In the genomic region with DNA sequence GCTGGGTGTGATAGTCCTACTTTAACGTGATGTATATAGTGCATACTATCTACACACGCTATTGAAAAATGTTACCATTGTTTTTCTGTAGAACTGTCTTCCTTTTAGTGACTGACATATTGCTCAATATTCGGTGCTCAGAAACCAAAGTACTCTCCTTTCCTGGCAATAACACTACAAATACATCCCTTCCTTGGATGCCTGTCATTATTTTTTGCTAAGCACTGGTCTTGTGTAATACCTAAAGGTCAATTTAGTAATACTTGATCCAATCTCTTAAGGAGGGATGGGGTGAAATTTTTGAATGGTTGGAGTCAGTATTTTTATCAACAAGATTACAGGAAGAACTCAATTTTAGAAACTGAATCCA, we compare ENCODE assay signal across 2 cellular contexts.
TF ChIP-seq lines count a peak whose summit lies in the region.

No MANE protein-coding gene starts in this region.

TF ChIP-seq in HepG2, 621 proteins besides CTCF, POLR2A, EP300 and RAD21:
- TF ChIP-seq KLF13 (CRISPR knock-in tag; IDR thresholded peaks at IDR 0.05) (no peak), TBX2 (CRISPR knock-in tag; IDR thresholded peaks at IDR 0.05; ENCODE audit: borderline replicate concordance) (no peak), CEBPB (IDR thresholded peaks at IDR 0.05; ENCODE audit: borderline replicate concordance, low read depth, low read length) (peak; percentile 53; the same call in 1 of the 2 replicates)

TF ChIP-seq in GM12878, 131 proteins besides CTCF, POLR2A, EP300 and RAD21:
- TF ChIP-seq ETV6 (conservative IDR thresholded peaks at IDR 0.05 in 1 of 2, IDR thresholded peaks at IDR 0.05 in 1 of 2; ENCODE audit: borderline replicate concordance in 1 of 2, low read depth in 1 of 2) = 0 out of 4 replicates have a peak, but pooled peaks of 1 of the 2 experiments have one; percentile 5
- TF ChIP-seq, protein P1, sequence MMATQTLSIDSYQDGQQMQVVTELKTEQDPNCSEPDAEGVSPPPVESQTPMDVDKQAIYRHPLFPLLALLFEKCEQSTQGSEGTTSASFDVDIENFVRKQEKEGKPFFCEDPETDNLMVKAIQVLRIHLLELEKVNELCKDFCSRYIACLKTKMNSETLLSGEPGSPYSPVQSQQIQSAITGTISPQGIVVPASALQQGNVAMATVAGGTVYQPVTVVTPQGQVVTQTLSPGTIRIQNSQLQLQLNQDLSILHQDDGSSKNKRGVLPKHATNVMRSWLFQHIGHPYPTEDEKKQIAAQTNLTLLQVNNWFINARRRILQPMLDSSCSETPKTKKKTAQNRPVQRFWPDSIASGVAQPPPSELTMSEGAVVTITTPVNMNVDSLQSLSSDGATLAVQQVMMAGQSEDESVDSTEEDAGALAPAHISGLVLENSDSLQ (IDR thresholded peaks at IDR 0.05) = 0 out of 2 replicates have a peak, but pooled peaks have one; percentile 14
- TF ChIP-seq SPI1 (IDR thresholded peaks at IDR 0.05; ENCODE audit: borderline replicate concordance, insufficient read depth, low read depth, low read length) = no peak
